In genomic region chr19:16661480-16662034, GRCh38 we compare ENCODE assay signal across 8 cellular contexts. TPM values are rescaled to one million over a fixed set of nuclear protein-coding genes. Genes with fewer than 3 reads are reported as not detected.
A peak's percentile ranks its signal among the peaks of the same experiment; 100 is the strongest.
DNase-seq lines count a peak whose midpoint lies in the region; ATAC-seq and TF ChIP-seq lines count a peak whose summit lies in the region.

No MANE protein-coding gene starts in this region.

- H3K4me3 ChIP-seq in AG04449 (ENCODE audit: low read depth, low read length) (peak overlapping the region; percentile 69), HAP-1 (peak overlapping the region; percentile 81), foreskin fibroblast (ENCODE audit: low read depth in 1 of 2, low read length in 2 of 2) (peak overlapping the region; percentile 93 to 95), neuron (ENCODE audit: low read length) (peak overlapping the region; percentile 82)

- in situ Hi-C loops in HAP-1 (cut with MboI; ENCODE audit: low sequenced_read_pairs) = no loop called here

- H2AFZ ChIP-seq in neuron (ENCODE audit: low read depth, low read length) = no peak overlapping the region

- H3K9me3 Mint-ChIP-seq in activated CD4-positive, alpha-beta T cell treated with anti-CD3 and anti-CD28 coated beads, Interleukin-2, amount 10 ng/mL, durations not matched to agents 7 days and 5 days = no peaks in the 10 kb centered on the region

- POLR2A ChIA-PET in AG04449 (lab: Yijun Ruan, JAX) = no interaction called here
- POLR2A ChIA-PET in activated CD4-positive, alpha-beta T cell treated with anti-CD3 and anti-CD28 coated beads, Interleukin-2, amount 10 ng/mL, durations not matched to agents 7 days and 5 days (lab: Charles Lee) = no interaction called here

- H3K27me3 ChIP-seq in HAP-1 (ENCODE audit: low read depth) (no peaks in the 10 kb centered on the region), neuron (ENCODE audit: insufficient read depth, low read length) (no peaks in the 10 kb centered on the region)

- TF ChIP-seq CTCF in AG04449 (IDR thresholded peaks at IDR 0.05; ENCODE audit: insufficient read depth, low read length, missing control alignments) = no peak
- no peak for TF ChIP-seq CTCF in foreskin fibroblast (IDR thresholded peaks at IDR 0.05; ENCODE audit: low read depth, low read length)
- no peak for TF ChIP-seq CTCF in omental fat pad (IDR thresholded peaks at IDR 0.05)

- H3K4me1 ChIP-seq in HAP-1 = peaks cover 9% of the 10 kb centered on the region
- peaks cover 19% of the 10 kb centered on the region for H3K4me1 ChIP-seq in neuron (ENCODE audit: insufficient read depth, low read length)

- H3K27ac Mint-ChIP-seq in activated CD4-positive, alpha-beta T cell treated with anti-CD3 and anti-CD28 coated beads, Interleukin-2, amount 10 ng/mL, durations not matched to agents 7 days and 5 days = peak overlapping the region; percentile 50

- peaks cover 49% of the 10 kb centered on the region for H3K4me1 Mint-ChIP-seq in activated CD4-positive, alpha-beta T cell treated with anti-CD3 and anti-CD28 coated beads, Interleukin-2, amount 10 ng/mL, durations not matched to agents 7 days and 5 days

- ATAC-seq in omental fat pad (ENCODE audit: low FRiP score) (no peak), GM21423 (IDR thresholded peaks at IDR 0.05; ENCODE audit: unreplicated experiment) (no peak)

- peaks cover 17% of the 10 kb centered on the region for H3K27me3 Mint-ChIP-seq in activated CD4-positive, alpha-beta T cell treated with anti-CD3 and anti-CD28 coated beads, Interleukin-2, amount 10 ng/mL, durations not matched to agents 7 days and 5 days

- no peaks in the 10 kb centered on the region for H3K9me3 ChIP-seq in HAP-1
- no peaks in the 10 kb centered on the region for H3K9me3 ChIP-seq in neuron (ENCODE audit: low read length)

- peaks cover 20% of the 10 kb centered on the region for H3K36me3 Mint-ChIP-seq in activated CD4-positive, alpha-beta T cell treated with anti-CD3 and anti-CD28 coated beads, Interleukin-2, amount 10 ng/mL, durations not matched to agents 7 days and 5 days (ENCODE audit: low read depth)

- peak overlapping the region; percentile 71 for H3K4me3 Mint-ChIP-seq in activated CD4-positive, alpha-beta T cell treated with anti-CD3 and anti-CD28 coated beads, Interleukin-2, amount 10 ng/mL, durations not matched to agents 7 days and 5 days

- H3K36me3 ChIP-seq in HAP-1 (replicated peaks) (peaks cover 24% of the 10 kb centered on the region), neuron (ENCODE audit: insufficient read depth, low read length) (peaks cover 21% of the 10 kb centered on the region)

- CTCF ChIA-PET in AG04449 (lab: Yijun Ruan, JAX) = interaction anchor here (0.9 to 1.4 kb wide), 2 partner anchors 8 to 193 kb away, joined by 3 to 5 read pairs; no protein-coding TSS in a partner anchor
- CTCF ChIA-PET in activated CD4-positive, alpha-beta T cell treated with anti-CD3 and anti-CD28 coated beads, Interleukin-2, amount 10 ng/mL, durations not matched to agents 7 days and 5 days (lab: Charles Lee) = interaction anchor here (0.6 to 1.2 kb wide), 4 partner anchors 10 to 1471 kb away, joined by 3 to 4 read pairs (median 3); no protein-coding TSS in a partner anchor

- no peak for DNase-seq in AG04449 (ENCODE audit: low read depth, low spot score)
- peak in 1 of 2 experiments; percentile 64 for DNase-seq in HAP-1 (ENCODE audit: low spot score in 2 of 2)
- peak; percentile 12 for DNase-seq in activated CD4-positive, alpha-beta T cell treated with anti-CD3 and anti-CD28 coated beads, Interleukin-2, amount 10 ng/mL, durations not matched to agents 7 days and 5 days
- peak in 1 of 2 donors; percentile 17 for DNase-seq in foreskin fibroblast
- DNase-seq in A172 (ENCODE audit: low spot score) = no peak
- DNase-seq in omental fat pad (ENCODE audit: low spot score) = no peak

RNA-seq across cellular contexts. Expression of gene TMEM38A, which starts 0.6 kb away (rescaled TPM):
- total RNA-seq in activated CD4-positive, alpha-beta T cell treated with anti-CD3 and anti-CD28 coated beads, Interleukin-2, amount 10 ng/mL, durations not matched to agents 7 days and 5 days = 1 to 10 TPM; 1.1 to 1.7 TPM
- total RNA-seq in A172 (2014; rRNA removed; shearing (Covaris generic)) = 7.3 and 10.2 TPM in 2 replicates
- total RNA-seq in omental fat pad = 1 to 10 TPM; 1.4 to 7.6 (median 1.9) TPM

RNA-seq across cellular contexts. Expression of gene SMIM7, which starts 1.6 kb away (rescaled TPM):
- 10 to 100 TPM; 58.4 to 59.6 TPM for total RNA-seq in activated CD4-positive, alpha-beta T cell treated with anti-CD3 and anti-CD28 coated beads, Interleukin-2, amount 10 ng/mL, durations not matched to agents 7 days and 5 days
- 132 and 134 TPM in 2 replicates for total RNA-seq in A172 (2014; rRNA removed; shearing (Covaris generic))
- total RNA-seq in omental fat pad = 100 to 1,000 TPM in 3 of 4 donors, 10 to 100 TPM in 1; 86.8 to 128 (median 123) TPM

RNA-seq across cellular contexts. Expression of gene MED26, which starts 33.6 kb away (rescaled TPM):
- total RNA-seq in activated CD4-positive, alpha-beta T cell treated with anti-CD3 and anti-CD28 coated beads, Interleukin-2, amount 10 ng/mL, durations not matched to agents 7 days and 5 days = 10 to 100 TPM; 14.6 to 15.6 TPM
- 8.5 and 10.0 TPM in 2 replicates for total RNA-seq in A172 (2014; rRNA removed; shearing (Covaris generic))
- total RNA-seq in omental fat pad = 10 to 100 TPM in 1 of 4 donors, 1 to 10 TPM in 3; 7.2 to 15.5 (median 8.2) TPM

RNA-seq across cellular contexts. Expression of gene NWD1, which starts 58.1 kb away (rescaled TPM):
- not detected for total RNA-seq in activated CD4-positive, alpha-beta T cell treated with anti-CD3 and anti-CD28 coated beads, Interleukin-2, amount 10 ng/mL, durations not matched to agents 7 days and 5 days
- total RNA-seq in A172 (2014; rRNA removed; shearing (Covaris generic)) = 0.09 TPM in 1 of 2 replicates, not detected in the other
- total RNA-seq in omental fat pad = under 1 TPM in 1 of 4 donors, not detected in 3; 0.32 TPM
